In the genomic region with DNA sequence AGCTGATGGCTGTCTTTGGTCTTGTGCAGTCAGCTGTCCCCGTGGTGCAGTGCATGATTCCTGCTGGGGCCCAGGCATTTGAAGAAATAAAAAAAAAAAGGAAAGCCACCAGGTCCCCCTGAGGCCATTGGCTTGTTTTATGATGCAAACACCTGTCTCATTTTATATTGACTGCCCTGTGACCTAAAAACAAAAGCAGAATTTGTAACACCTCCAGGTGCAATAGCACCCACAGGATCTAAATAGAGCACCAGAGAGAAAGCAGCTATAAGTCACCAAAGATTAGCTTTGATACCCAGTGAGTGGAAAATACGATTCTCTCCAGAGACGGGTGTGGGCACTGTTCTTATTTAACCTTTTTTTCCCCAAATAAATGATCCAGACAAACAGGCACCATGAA, we compare ENCODE assay signal across 17 cellular contexts.
"Had no signal": no experiment of that assay in that cellular context is flagged by ENCODE, and none has a peak within 500 bp of the region (broad histone marks: within the 10 kb centered on the region; RNA-seq: fewer than 3 reads in every experiment).

No MANE protein-coding gene starts in this region.

- H3K27me3 Mint-ChIP-seq: activated naive CD4-positive, alpha-beta T cell treated with anti-CD3 and anti-CD28 coated beads, Interleukin-2, amount 10 ng/mL, durations not matched to agents 7 days and 5 days had no signal

- H3K4me3 ChIP-seq: body of pancreas, cardiac muscle cell, heart left ventricle, thyroid gland, upper lobe of right lung had no signal

- H3K4me3 Mint-ChIP-seq: activated naive CD4-positive, alpha-beta T cell treated with anti-CD3 and anti-CD28 coated beads, Interleukin-2, amount 10 ng/mL, durations not matched to agents 7 days and 5 days; activated T-cell treated with anti-CD3 and anti-CD28 coated beads, Interleukin-2, amount 50 U/mL, for 4 hours; memory B cell had no signal

- H3K9me3 ChIP-seq: body of pancreas, heart left ventricle, thyroid gland, upper lobe of right lung had no signal

- H3K27me3 ChIP-seq: body of pancreas, cardiac muscle cell, thyroid gland, upper lobe of right lung had no signal

- H3K27ac ChIP-seq: body of pancreas, cardiac muscle cell, heart left ventricle, thyroid gland, upper lobe of right lung had no signal

- ATAC-seq: activated T-cell treated with anti-CD3 and anti-CD28 coated beads, Interleukin-2, amount 50 U/mL, for 4 hours; body of pancreas; heart left ventricle; left cardiac atrium; upper lobe of right lung had no signal

- DNase-seq: activated CD4-positive, CD25-positive, alpha-beta regulatory T cell; activated CD8-positive, alpha-beta memory T cell treated with anti-CD3 and anti-CD28 coated beads, Interleukin-2, amount 50 U/mL, for 48 hours; activated naive CD4-positive, alpha-beta T cell treated with anti-CD3 and anti-CD28 coated beads, Interleukin-2, amount 10 ng/mL, durations not matched to agents 7 days and 5 days; activated T-cell treated with anti-CD3 and anti-CD28 coated beads, Interleukin-2, amount 50 U/mL, for 4 hours; anterior cingulate cortex; body of pancreas; heart left ventricle; islet precursor cell; left cardiac atrium; nucleus accumbens; stimulated activated CD4-positive, alpha-beta T cell treated with anti-CD3 and anti-CD28 coated beads, Interleukin-4, amount 100 ng/mL, for 1 hour; stimulated activated naive CD8-positive, alpha-beta T cell treated with anti-CD3 and anti-CD28 coated beads, Interleukin-15, Interleukin-2, amounts not matched to agents 100 U/mL and 50 U/mL, for 24 hours; T1000; thyroid gland; upper lobe of right lung had no signal

- H3K4me1 ChIP-seq: body of pancreas, heart left ventricle, thyroid gland, upper lobe of right lung had no signal

- H3K27ac Mint-ChIP-seq: activated naive CD4-positive, alpha-beta T cell treated with anti-CD3 and anti-CD28 coated beads, Interleukin-2, amount 10 ng/mL, durations not matched to agents 7 days and 5 days; memory B cell had no signal

- H3K36me3 ChIP-seq: cardiac muscle cell, heart left ventricle, thyroid gland, upper lobe of right lung had no signal

- H3K36me3 Mint-ChIP-seq: activated naive CD4-positive, alpha-beta T cell treated with anti-CD3 and anti-CD28 coated beads, Interleukin-2, amount 10 ng/mL, durations not matched to agents 7 days and 5 days; memory B cell had no signal

- H3K9me3 Mint-ChIP-seq: activated naive CD4-positive, alpha-beta T cell treated with anti-CD3 and anti-CD28 coated beads, Interleukin-2, amount 10 ng/mL, durations not matched to agents 7 days and 5 days; activated T-cell treated with anti-CD3 and anti-CD28 coated beads, Interleukin-2, amount 50 U/mL, for 4 hours had no signal
